15 cellular contexts compared by ENCODE assay signal in the genomic region with DNA sequence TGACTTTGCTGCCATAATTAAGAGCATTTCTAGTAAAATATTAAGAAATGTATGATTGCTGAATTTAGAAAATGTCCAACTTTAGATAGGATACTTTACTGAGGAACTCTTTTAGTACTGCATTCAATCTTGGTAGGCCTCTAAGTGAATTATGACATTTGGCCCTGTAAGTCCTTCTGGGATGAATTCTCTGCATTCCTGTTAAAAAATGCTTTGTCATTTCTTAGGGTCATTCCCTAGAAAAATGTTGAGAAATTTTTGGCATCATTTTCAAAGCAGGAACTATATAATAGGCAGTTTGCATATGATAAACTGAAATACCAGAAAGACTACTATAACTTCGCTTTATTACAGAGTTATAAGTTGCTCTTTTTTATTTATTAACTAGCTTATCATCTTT.
DNase-seq lines count a peak whose midpoint lies in the region; ATAC-seq lines count a peak whose summit lies in the region.
"Had no signal": no experiment of that assay in that cellular context is flagged by ENCODE, and none has a peak within 500 bp of the region (broad histone marks: within the 10 kb centered on the region; RNA-seq: fewer than 3 reads in every experiment).

No MANE protein-coding gene starts in this region.

- no peak overlapping the region for H3K27ac Mint-ChIP-seq in activated naive CD4-positive, alpha-beta T cell treated with anti-CD3 and anti-CD28 coated beads, Interleukin-2, amount 50 U/mL, for 72 hours
- H3K27ac Mint-ChIP-seq: activated CD4-positive, alpha-beta memory T cell treated with anti-CD3 and anti-CD28 coated beads, Interleukin-2, amount 10 ng/mL, durations not matched to agents 7 days and 5 days; activated T-cell treated with anti-CD3 and anti-CD28 coated beads, Interleukin-2, amount 50 U/mL, for 72 hours had no signal

- no peaks in the 10 kb centered on the region for H3K9me3 ChIP-seq in skeletal muscle satellite cell (replicated peaks; ENCODE audit: low read length)

- no peak overlapping the region for H3K4me3 ChIP-seq in skeletal muscle satellite cell (ENCODE audit: low read length)

- H3K36me3 ChIP-seq in skeletal muscle satellite cell (ENCODE audit: insufficient read depth, low read length): no peaks in the 10 kb centered on the region

- H3K9me3 Mint-ChIP-seq in activated naive CD4-positive, alpha-beta T cell treated with anti-CD3 and anti-CD28 coated beads, Interleukin-2, amount 50 U/mL, for 72 hours: no peaks in the 10 kb centered on the region
- H3K9me3 Mint-ChIP-seq: activated CD4-positive, alpha-beta memory T cell treated with anti-CD3 and anti-CD28 coated beads, Interleukin-2, amount 10 ng/mL, durations not matched to agents 7 days and 5 days; activated T-cell treated with anti-CD3 and anti-CD28 coated beads, Interleukin-2, amount 50 U/mL, for 72 hours had no signal

- peak overlapping the region; percentile 46 for H3K9ac ChIP-seq in skeletal muscle satellite cell (ENCODE audit: low read depth, low read length)

- no peaks in the 10 kb centered on the region for H3K36me3 Mint-ChIP-seq in activated naive CD4-positive, alpha-beta T cell treated with anti-CD3 and anti-CD28 coated beads, Interleukin-2, amount 50 U/mL, for 72 hours

- no peaks in the 10 kb centered on the region for H3K27me3 ChIP-seq in skeletal muscle satellite cell (ENCODE audit: control insufficient read depth, insufficient read depth, low read length)

- peaks cover 29% of the 10 kb centered on the region for H3K4me1 ChIP-seq in skeletal muscle satellite cell (ENCODE audit: control insufficient read depth, insufficient read depth, low read length)

- peak; percentile 63 for DNase-seq in GM03348 (ENCODE audit: low spot score)
- peak; percentile 78 for DNase-seq in amniotic epithelial cell (ENCODE audit: low read depth)
- DNase-seq in foreskin melanocyte: peak; percentile 27
- no peak for DNase-seq in T1000 (lab: John Stamatoyannopoulos, UW)
- no peak for DNase-seq in activated naive CD4-positive, alpha-beta T cell treated with anti-CD3 and anti-CD28 coated beads, Interleukin-2, amount 50 U/mL, for 72 hours (ENCODE audit: low spot score in 2 of 2)
- DNase-seq: activated CD4-positive, alpha-beta memory T cell treated with anti-CD3 and anti-CD28 coated beads, Interleukin-2, amount 10 ng/mL, durations not matched to agents 7 days and 5 days; activated T-cell treated with anti-CD3 and anti-CD28 coated beads, Interleukin-2, amount 50 U/mL, for 72 hours; left colon; MM.1S; NCI-H2029; NCI-H510A treated with DMSO at 0.1 percent for 48 hours; substantia nigra; SW 1271 had no signal

- no peak for ATAC-seq in activated naive CD4-positive, alpha-beta T cell treated with anti-CD3 and anti-CD28 coated beads, Interleukin-2, amount 50 U/mL, for 72 hours
- no peak for ATAC-seq in HG02870 (IDR thresholded peaks at IDR 0.05; ENCODE audit: unreplicated experiment)
- ATAC-seq: activated T-cell treated with anti-CD3 and anti-CD28 coated beads, Interleukin-2, amount 50 U/mL, for 72 hours; left colon had no signal

- no peak overlapping the region for H3K4me2 ChIP-seq in skeletal muscle satellite cell (ENCODE audit: low read length)

Comparison
In these comparisons a context has a peak if more than half of its experiments do, and no peak if none do; other contexts are left out.
1. DNase-seq: peak in GM03348 (single experiment), amniotic epithelial cell (single experiment) and foreskin melanocyte (single experiment); none in T1000 (single experiment) and activated naive CD4-positive, alpha-beta T cell treated with anti-CD3 and anti-CD28 coated beads, Interleukin-2, amount 50 U/mL, for 72 hours (0 of 2).